Comparison of ENCODE assay signal across 8 cellular contexts in genomic region chr1:40861227-40862003, GRCh38. TPM values are rescaled to one million over a fixed set of nuclear protein-coding genes. Genes with fewer than 3 reads are reported as not detected.
DNase-seq lines count a peak whose midpoint lies in the region; ATAC-seq, FAIRE-seq and TF ChIP-seq lines count a peak whose summit lies in the region.

No MANE protein-coding gene starts in this region.

- H3K79me2 ChIP-seq in parathyroid adenoma = no peaks in the 10 kb centered on the region

- ATAC-seq in GM18909 (IDR thresholded peaks at IDR 0.05; ENCODE audit: poor library complexity, unreplicated experiment) = peak; percentile 9
- ATAC-seq in activated T-helper 17 cell treated with anti-CD3 and anti-CD28 coated beads, Interleukin-2, amount 50 U/mL, for 72 hours (replicated peaks) = no peak

- peaks cover 0 to 3% (median 0%) of the 10 kb centered on the region in 3 donors for H3K9me3 Mint-ChIP-seq in IgD-negative memory B cell
- no peaks in the 10 kb centered on the region for H3K9me3 Mint-ChIP-seq in activated T-helper 17 cell treated with anti-CD3 and anti-CD28 coated beads, Interleukin-2, amount 50 U/mL, for 72 hours

- no peaks in the 10 kb centered on the region for H3K36me3 Mint-ChIP-seq in IgD-negative memory B cell
- no peaks in the 10 kb centered on the region for H3K36me3 Mint-ChIP-seq in activated T-helper 17 cell treated with anti-CD3 and anti-CD28 coated beads, Interleukin-2, amount 50 U/mL, for 72 hours (ENCODE audit: low read depth)

- peak; percentile 42 for DNase-seq in glomerular visceral epithelial cell (ENCODE audit: extremely low spot score)
- no peak for DNase-seq in GM12891 (ENCODE audit: insufficient read length, low spot score)
- DNase-seq in NCI-H128 (lab: John Stamatoyannopoulos, UW; ENCODE audit: unreplicated experiment) = no peak
- DNase-seq in cerebellar nuclear complex (lab: John Stamatoyannopoulos, UW) = no peak

- no peak for FAIRE-seq in GM12891 (lab: Jason Lieb, UNC)

- H3K36me3 ChIP-seq in parathyroid adenoma (ENCODE audit: control insufficient read depth, insufficient read depth, low read length) = no peaks in the 10 kb centered on the region

- peak overlapping the region; percentile 41 for H2AFZ ChIP-seq in parathyroid adenoma

- TF ChIP-seq CTCF in parathyroid adenoma (IDR thresholded peaks at IDR 0.05) = no peak

- H3K9me3 ChIP-seq in parathyroid adenoma (ENCODE audit: control insufficient read depth, low read length) = no peaks in the 10 kb centered on the region

- H3K27ac ChIP-seq in parathyroid adenoma = no peak overlapping the region

- H3K27me3 ChIP-seq in parathyroid adenoma (ENCODE audit: control insufficient read depth, insufficient read depth, low read length) = no peaks in the 10 kb centered on the region

- TF ChIP-seq POLR2A in GM12891 (IDR thresholded peaks at IDR 0.05; ENCODE audit: low read depth, low read length) = no peak

- peaks cover 16% of the 10 kb centered on the region for H3K27me3 Mint-ChIP-seq in IgD-negative memory B cell
- H3K27me3 Mint-ChIP-seq in activated T-helper 17 cell treated with anti-CD3 and anti-CD28 coated beads, Interleukin-2, amount 50 U/mL, for 72 hours = no peaks in the 10 kb centered on the region

- H3K4me2 ChIP-seq in parathyroid adenoma (ENCODE audit: low read length) = peak overlapping the region; percentile 70

- H3K4me1 Mint-ChIP-seq in IgD-negative memory B cell = peaks cover 3 to 10% (median 9%) of the 10 kb centered on the region in 3 donors
- H3K4me1 Mint-ChIP-seq in activated T-helper 17 cell treated with anti-CD3 and anti-CD28 coated beads, Interleukin-2, amount 50 U/mL, for 72 hours = no peaks in the 10 kb centered on the region

- H3K4me3 ChIP-seq in parathyroid adenoma (ENCODE audit: low read depth, low read length) = peak overlapping the region; percentile 62

- no peak overlapping the region for H3K9ac ChIP-seq in parathyroid adenoma

- peak overlapping the region; percentile 79 to 96 (median 93) for H3K4me3 Mint-ChIP-seq in IgD-negative memory B cell
- peak overlapping the region; percentile 78 for H3K4me3 Mint-ChIP-seq in activated T-helper 17 cell treated with anti-CD3 and anti-CD28 coated beads, Interleukin-2, amount 50 U/mL, for 72 hours

- no peaks in the 10 kb centered on the region for H3K4me1 ChIP-seq in parathyroid adenoma

- peak overlapping the region in 1 of 3 donors; percentile 71 for H3K27ac Mint-ChIP-seq in IgD-negative memory B cell
- no peak overlapping the region for H3K27ac Mint-ChIP-seq in activated T-helper 17 cell treated with anti-CD3 and anti-CD28 coated beads, Interleukin-2, amount 50 U/mL, for 72 hours

TF ChIP-seq in GM12891, 5 proteins besides CTCF, POLR2A, EP300 and RAD21:
- no peak for TF ChIP-seq PAX5 (IDR thresholded peaks at IDR 0.05; ENCODE audit: insufficient read depth, low read length, severe bottlenecking)
- TF ChIP-seq TAF1 (IDR thresholded peaks at IDR 0.05; ENCODE audit: low read depth, low read length) = no peak
- no peak for TF ChIP-seq POU2F2 (IDR thresholded peaks at IDR 0.05; ENCODE audit: low read depth, low read length)
- no peak for TF ChIP-seq POLR2AphosphoS5 (IDR thresholded peaks at IDR 0.05; ENCODE audit: low read depth, low read length)
- TF ChIP-seq SPI1 (IDR thresholded peaks at IDR 0.05; ENCODE audit: low read depth, low read length) = no peak

RNA-seq across cellular contexts. Expression of gene CITED4, which starts 0.7 kb away (rescaled TPM):
- 1.7 TPM for polyA plus RNA-seq in IgD-negative memory B cell
- total RNA-seq in activated T-helper 17 cell treated with anti-CD3 and anti-CD28 coated beads, Interleukin-2, amount 50 U/mL, for 72 hours = 1 to 10 TPM; 2.1 to 3.7 TPM
- polyA plus RNA-seq in GM12891 (2012; ENCODE audit: low read depth, missing spikeins) = not detected
